Comparison of ENCODE assay signal across 8 cellular contexts in the genomic region with DNA sequence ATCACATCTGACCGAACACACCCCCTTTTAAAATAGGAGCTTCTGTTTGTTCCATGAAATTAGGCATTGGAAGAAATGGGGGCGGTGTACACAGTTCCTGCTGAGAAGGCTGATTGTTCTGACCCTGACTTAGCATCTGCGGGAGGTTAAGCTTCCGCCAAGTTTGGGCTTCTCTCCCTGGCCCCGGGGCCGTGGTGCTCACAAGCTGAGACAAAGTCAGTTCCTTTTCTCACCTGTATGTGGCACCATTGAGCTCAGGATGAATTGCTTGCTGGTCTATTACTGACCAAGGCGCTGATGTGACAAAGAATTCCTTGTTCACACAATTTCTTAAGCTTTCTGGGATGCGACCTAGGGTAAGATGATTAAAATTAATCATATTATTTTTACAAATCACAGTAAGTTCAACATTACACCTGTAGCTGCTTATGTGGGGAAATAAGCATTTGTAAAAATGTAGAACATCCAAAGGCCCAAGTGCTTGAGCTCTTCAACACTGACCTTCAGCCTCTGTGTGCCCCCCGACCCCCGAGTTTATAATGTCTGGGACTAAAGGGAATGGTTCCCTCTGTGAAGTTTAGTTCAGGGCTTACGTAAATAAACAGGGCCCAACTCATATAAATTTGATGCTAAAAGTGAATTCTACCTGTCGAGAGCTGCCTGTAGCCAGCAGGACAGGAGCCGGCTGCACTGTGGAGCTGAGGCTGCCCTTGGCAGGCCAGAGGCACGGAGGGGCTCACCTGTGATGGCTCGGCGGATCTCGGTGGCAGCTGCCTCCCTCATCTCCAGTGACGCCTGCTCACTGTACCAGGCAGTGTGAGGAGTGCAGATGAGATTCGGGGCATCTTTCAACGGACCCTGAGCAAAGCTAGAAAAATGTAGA. TPM values are rescaled to one million over a fixed set of nuclear protein-coding genes. Genes with fewer than 3 reads are reported as not detected.
DNase-seq lines count a peak whose midpoint lies in the region; ATAC-seq and TF ChIP-seq lines count a peak whose summit lies in the region.

No MANE protein-coding gene starts in this region.

- in situ Hi-C loops in mammary epithelial cell (cut with MboI; ENCODE audit: low sequenced_read_pairs in 2 of 2): no loop called here

- H3K4me3 ChIP-seq in HCT116 (replicated peaks in 1 of 2; ENCODE audit: low read depth in 1 of 2, low read length in 2 of 2) (no peak overlapping the region), mammary epithelial cell (replicated peaks in 1 of 3; ENCODE audit: insufficient read depth in 1 of 3, low read depth in 2 of 3, low read length in 3 of 3) (no peak overlapping the region), kidney epithelial cell (ENCODE audit: low read depth, low read length) (no peak overlapping the region)

- DNase-seq in NCI-H82 (lab: John Stamatoyannopoulos, UW) (peak; percentile 70), NCI-H82 treated with DMSO at 0.1 percent for 48 hours (lab: John Stamatoyannopoulos, UW; ENCODE audit: unreplicated experiment) (no peak), HCT116 (ENCODE audit: low read depth, low spot score) (peak; percentile 43), NCI-H69 (lab: John Stamatoyannopoulos, UW) (peak; percentile 89), mammary epithelial cell (peak; percentile 46), kidney epithelial cell (ENCODE audit: low read depth) (peak; percentile 14)
- DNase-seq in stimulated activated naive CD8-positive, alpha-beta T cell treated with anti-CD3 and anti-CD28 coated beads, Interleukin-15, Interleukin-2, amounts not matched to agents 100 U/mL and 50 U/mL, for 24 hours: peak; percentile 27

- 72% methylated on average over 20 of the region's 20 CpGs for WGBS in mammary epithelial cell (ENCODE audit: low coverage, missing lambda C conversion rate)

- no peaks in the 10 kb centered on the region for H3K79me2 ChIP-seq in HCT116 (ENCODE audit: insufficient read depth, low read length)
- peaks cover 15% of the 10 kb centered on the region for H3K79me2 ChIP-seq in mammary epithelial cell (ENCODE audit: insufficient read depth, low read length)

- peaks cover 58 to 60% of the 10 kb centered on the region in 2 experiments for H3K36me3 ChIP-seq in HCT116 (ENCODE audit: control insufficient read depth in 1 of 2, insufficient read depth in 2 of 2, low read length in 2 of 2)
- peaks cover 18% of the 10 kb centered on the region for H3K36me3 ChIP-seq in mammary epithelial cell (ENCODE audit: insufficient read depth, low read length)
- H3K36me3 ChIP-seq in kidney epithelial cell (ENCODE audit: control insufficient read depth, insufficient read depth, low read length): peaks cover 6% of the 10 kb centered on the region

- H3K4me1 ChIP-seq in HCT116 (ENCODE audit: control insufficient read depth in 1 of 2, insufficient read depth in 2 of 2, low read length in 2 of 2) (no peaks in the 10 kb centered on the region), mammary epithelial cell (ENCODE audit: insufficient read depth, low read length) (peaks cover 4% of the 10 kb centered on the region)

- dilution Hi-C loops in mammary epithelial cell (cut with HindIII; ENCODE audit: low sequenced_read_pairs): loop anchor here (5.0 kb wide), 1 partner anchor 55 kb away; no protein-coding TSS in a partner anchor

- RAD21 ChIA-PET in HCT116 (lab: Charles Lee; ENCODE audit: low non-redundant PET in 1 of 2, low total read pairs in 2 of 2, uncharacterized antibody in 2 of 2, unreplicated experiment in 2 of 2): interaction anchor here (0.8 to 1.4 kb wide), 4 partner anchors 55 to 637 kb away, joined by 3 to 6 read pairs (median 3); no protein-coding TSS in a partner anchor

- no peak overlapping the region for H2AFZ ChIP-seq in HCT116 (ENCODE audit: low read depth, low read length, poor library complexity, severe bottlenecking)
- H2AFZ ChIP-seq in mammary epithelial cell (ENCODE audit: low read depth, low read length): no peak overlapping the region

- H3K9me3 ChIP-seq in HCT116 (ENCODE audit: control insufficient read depth in 1 of 2, insufficient read depth in 1 of 2, low read depth in 1 of 2, low read length in 2 of 2): no peaks in the 10 kb centered on the region
- H3K9me3 ChIP-seq in mammary epithelial cell (replicated peaks; ENCODE audit: insufficient read depth, low read length): no peaks in the 10 kb centered on the region

- H4K20me1 ChIP-seq in HCT116 (ENCODE audit: insufficient read depth) (peaks cover 10% of the 10 kb centered on the region; the same call in 1 of the 2 replicates), mammary epithelial cell (ENCODE audit: insufficient read depth, low read length) (no peaks in the 10 kb centered on the region)

- H3K9me2 ChIP-seq in HCT116 (ENCODE audit: insufficient read depth): no peaks in the 10 kb centered on the region

- H3K4me2 ChIP-seq in HCT116 (ENCODE audit: low read length): no peak overlapping the region
- H3K4me2 ChIP-seq in mammary epithelial cell (ENCODE audit: insufficient read depth, low read depth, low read length): no peak overlapping the region

- peak; percentile 78 for TF ChIP-seq RAD21 in HCT116 (IDR thresholded peaks at IDR 0.05; ENCODE audit: low read depth)

- H3K27ac ChIP-seq in HCT116 (ENCODE audit: low read depth, low read length): no peak overlapping the region
- no peak overlapping the region for H3K27ac ChIP-seq in mammary epithelial cell (ENCODE audit: insufficient read depth, low read depth, low read length)

- ATAC-seq in HCT116: peak; percentile 86
- peak; percentile 28 for ATAC-seq in stimulated activated naive CD8-positive, alpha-beta T cell treated with anti-CD3 and anti-CD28 coated beads, Interleukin-15, Interleukin-2, amounts not matched to agents 100 U/mL and 50 U/mL, for 24 hours
- ATAC-seq in HG03159 (IDR thresholded peaks at IDR 0.05; ENCODE audit: unreplicated experiment): no peak

- intact Hi-C loops in HCT116 (cut with micrococcal nuclease): loop anchor here (1.0 to 10.0 kb wide), 3 partner anchors 153 to 635 kb away; no protein-coding TSS in a partner anchor
- intact Hi-C loops in mammary epithelial cell (cut with micrococcal nuclease): loop anchor here (1.0 to 2.0 kb wide), 3 partner anchors 68 to 638 kb away; no protein-coding TSS in a partner anchor

- POLR2A ChIA-PET in HCT116 (lab: Charles Lee): no interaction called here

- TF ChIP-seq POLR2A in HCT116 (IDR thresholded peaks at IDR 0.05; ENCODE audit: borderline replicate concordance, extremely low read depth, insufficient read depth, insufficient read length): no peak

- H3K9ac ChIP-seq in HCT116 (ENCODE audit: low read length): no peak overlapping the region
- no peak overlapping the region for H3K9ac ChIP-seq in mammary epithelial cell (ENCODE audit: insufficient read depth, low read length)

- peak; percentile 49 to 68 (median 66); a peak in 5 of 6 replicates for TF ChIP-seq CTCF in HCT116 (IDR thresholded peaks at IDR 0.05 in 2 of 3, conservative IDR thresholded peaks at IDR 0.05 in 1 of 3; ENCODE audit: borderline replicate concordance in 1 of 3, insufficient read depth in 1 of 3, low read depth in 2 of 3, low read length in 2 of 3)
- peak; percentile 48 to 51 for TF ChIP-seq CTCF in mammary epithelial cell (conservative IDR thresholded peaks at IDR 0.05 in 1 of 2, IDR thresholded peaks at IDR 0.05 in 1 of 2; ENCODE audit: extremely low read depth in 1 of 2, insufficient read depth in 1 of 2, low read depth in 1 of 2, low read length in 2 of 2)
- TF ChIP-seq CTCF in kidney epithelial cell (IDR thresholded peaks at IDR 0.05; ENCODE audit: insufficient read depth, low read length, poor library complexity, severe bottlenecking): peak; percentile 52

- CTCF ChIA-PET in HCT116 (lab: Charles Lee) (interaction anchor here (0.7 to 2.4 kb wide), 19 partner anchors 11 to 831 kb away, joined by 3 to 17 read pairs (median 4); partner anchors contain the start of genes BCCIP and UROS), mammary epithelial cell (lab: Charles Lee; ENCODE audit: low non-redundant PET) (interaction anchor here (0.6 to 0.9 kb wide), 3 partner anchors 76 to 636 kb away, joined by 3 to 5 read pairs (median 3); no protein-coding TSS in a partner anchor)

- no peaks in the 10 kb centered on the region for H3K27me3 ChIP-seq in HCT116 (ENCODE audit: insufficient read depth, low read length)
- H3K27me3 ChIP-seq in mammary epithelial cell (ENCODE audit: insufficient read depth, low read length): no peaks in the 10 kb centered on the region
- no peaks in the 10 kb centered on the region for H3K27me3 ChIP-seq in kidney epithelial cell (ENCODE audit: control insufficient read depth, insufficient read depth, low read length)

- no TSS peak for BruUV-seq in HCT116 (replicated peaks; lab: Mats Ljungman, UMichigan)
- no TSS peak for BruUV-seq in mammary epithelial cell (replicated peaks; lab: Mats Ljungman, UMichigan)

TF ChIP-seq in HCT116, 20 proteins besides CTCF, POLR2A, EP300 and RAD21 (continues in another document):
- TF ChIP-seq SRF (IDR thresholded peaks at IDR 0.05; ENCODE audit: low read depth): no peak
- no peak for TF ChIP-seq ZNF274 (IDR thresholded peaks at IDR 0.05; ENCODE audit: low read depth, low read length)
- TF ChIP-seq, protein P1, sequence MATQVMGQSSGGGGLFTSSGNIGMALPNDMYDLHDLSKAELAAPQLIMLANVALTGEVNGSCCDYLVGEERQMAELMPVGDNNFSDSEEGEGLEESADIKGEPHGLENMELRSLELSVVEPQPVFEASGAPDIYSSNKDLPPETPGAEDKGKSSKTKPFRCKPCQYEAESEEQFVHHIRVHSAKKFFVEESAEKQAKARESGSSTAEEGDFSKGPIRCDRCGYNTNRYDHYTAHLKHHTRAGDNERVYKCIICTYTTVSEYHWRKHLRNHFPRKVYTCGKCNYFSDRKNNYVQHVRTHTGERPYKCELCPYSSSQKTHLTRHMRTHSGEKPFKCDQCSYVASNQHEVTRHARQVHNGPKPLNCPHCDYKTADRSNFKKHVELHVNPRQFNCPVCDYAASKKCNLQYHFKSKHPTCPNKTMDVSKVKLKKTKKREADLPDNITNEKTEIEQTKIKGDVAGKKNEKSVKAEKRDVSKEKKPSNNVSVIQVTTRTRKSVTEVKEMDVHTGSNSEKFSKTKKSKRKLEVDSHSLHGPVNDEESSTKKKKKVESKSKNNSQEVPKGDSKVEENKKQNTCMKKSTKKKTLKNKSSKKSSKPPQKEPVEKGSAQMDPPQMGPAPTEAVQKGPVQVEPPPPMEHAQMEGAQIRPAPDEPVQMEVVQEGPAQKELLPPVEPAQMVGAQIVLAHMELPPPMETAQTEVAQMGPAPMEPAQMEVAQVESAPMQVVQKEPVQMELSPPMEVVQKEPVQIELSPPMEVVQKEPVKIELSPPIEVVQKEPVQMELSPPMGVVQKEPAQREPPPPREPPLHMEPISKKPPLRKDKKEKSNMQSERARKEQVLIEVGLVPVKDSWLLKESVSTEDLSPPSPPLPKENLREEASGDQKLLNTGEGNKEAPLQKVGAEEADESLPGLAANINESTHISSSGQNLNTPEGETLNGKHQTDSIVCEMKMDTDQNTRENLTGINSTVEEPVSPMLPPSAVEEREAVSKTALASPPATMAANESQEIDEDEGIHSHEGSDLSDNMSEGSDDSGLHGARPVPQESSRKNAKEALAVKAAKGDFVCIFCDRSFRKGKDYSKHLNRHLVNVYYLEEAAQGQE (IDR thresholded peaks at IDR 0.05; ENCODE audit: low read depth): no peak

RNA-seq across cellular contexts. Expression of gene ZRANB1, which starts 50.8 kb away (rescaled TPM):
- total RNA-seq in HCT116 (2021; ENCODE audit: unreplicated experiment) (23.9 TPM), mammary epithelial cell (10 to 100 TPM; 14.0 to 19.3 TPM), kidney epithelial cell (15.0 and 18.9 TPM in 2 replicates)
- 9.9 and 10.8 TPM in 2 replicates for polyA plus RNA-seq in HCT116 (2012)
- 5.6 TPM for polyA plus RNA-seq in mammary epithelial cell
- 9.1 TPM for polyA minus RNA-seq in mammary epithelial cell
